ENCODE assay signal across 21 cellular contexts in the genomic region with DNA sequence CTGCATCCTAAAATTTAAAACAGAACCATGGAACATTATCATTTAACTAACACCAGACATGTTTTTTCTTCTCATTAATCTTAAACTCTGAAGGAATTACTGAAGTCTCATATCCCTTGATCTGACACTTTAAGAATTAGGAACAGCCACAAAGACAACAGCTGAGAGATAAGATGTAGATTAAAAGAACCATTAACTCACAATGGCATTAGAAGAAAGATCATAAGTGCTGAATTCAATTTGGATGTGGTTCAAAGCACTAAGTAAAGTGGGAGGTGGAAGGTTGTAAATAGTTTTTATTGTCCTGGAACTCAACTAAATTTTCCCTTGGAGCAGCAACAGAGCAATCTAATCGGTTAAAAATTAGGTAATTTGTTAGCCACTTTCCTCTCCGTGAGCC.
"Had no signal": no experiment of that assay in that cellular context is flagged by ENCODE, and none has a peak within 500 bp of the region (broad histone marks: within the 10 kb centered on the region; RNA-seq: fewer than 3 reads in every experiment).

No MANE protein-coding gene starts in this region.

- H3K4me3 ChIP-seq: body of pancreas, cardiac muscle cell, hepatocyte, mucosa of descending colon, prostate gland, right atrium auricular region, stomach, transverse colon had no signal

- H2AFZ ChIP-seq: hepatocyte had no signal

- H3K36me3 ChIP-seq: cardiac muscle cell, prostate gland, right atrium auricular region, stomach, transverse colon had no signal

- H3K27ac ChIP-seq: body of pancreas, cardiac muscle cell, hepatocyte, prostate gland, right atrium auricular region, stomach, transverse colon had no signal

- H3K27me3 ChIP-seq: body of pancreas, cardiac muscle cell, hepatocyte, right atrium auricular region, stomach, transverse colon had no signal

- DNase-seq: activated CD4-positive, alpha-beta memory T cell treated with anti-CD3 and anti-CD28 coated beads for 36 hours; activated CD4-positive, alpha-beta T cell treated with anti-CD3 and anti-CD28 coated beads for 48 hours; activated naive CD4-positive, alpha-beta T cell treated with Interleukin-2 at 50 U/mL for 16 hours; activated naive CD8-positive, alpha-beta T cell treated with anti-CD3 and anti-CD28 coated beads for 36 hours; activated T-cell treated with anti-CD3 and anti-CD28 coated beads, Interleukin-2, amount 50 U/mL, for 48 hours; amniotic stem cell; body of pancreas; erythroblast; foreskin fibroblast; left ventricle myocardium superior; mucosa of descending colon; nephron progenitor cell; occipital lobe; stomach; SW 1271; T-helper 17 cell; transverse colon had no signal

- H3K9me3 ChIP-seq: body of pancreas, prostate gland had no signal

- H3K79me2 ChIP-seq: hepatocyte had no signal

- H3K4me1 ChIP-seq: body of pancreas, prostate gland, right atrium auricular region, stomach, transverse colon had no signal

- H3K4me2 ChIP-seq: hepatocyte had no signal
